ENCODE assay signal across 1 cellular context in genomic region chr11:6219359-6219758, GRCh38.
TF ChIP-seq lines count a peak whose summit lies in the region.

No MANE protein-coding gene starts in this region.

TF ChIP-seq in HepG2, 621 proteins besides CTCF, POLR2A, EP300 and RAD21:
- no peak for TF ChIP-seq ZNF709 (CRISPR knock-in tag; IDR thresholded peaks at IDR 0.05)
- no peak for TF ChIP-seq NR2C2 (CRISPR knock-in tag; IDR thresholded peaks at IDR 0.05; ENCODE audit: borderline replicate concordance)
- no peak for TF ChIP-seq KDM1A (CRISPR knock-in tag; IDR thresholded peaks at IDR 0.05)
- TF ChIP-seq MEIS1 (CRISPR knock-in tag; IDR thresholded peaks at IDR 0.05; ENCODE audit: borderline replicate concordance): no peak
- TF ChIP-seq ZNF597 (CRISPR knock-in tag; IDR thresholded peaks at IDR 0.05): no peak
- no peak for TF ChIP-seq E2F5 (CRISPR knock-in tag; conservative IDR thresholded peaks at IDR 0.05)
- TF ChIP-seq U2AF2 (IDR thresholded peaks at IDR 0.05; ENCODE audit: low read depth, low read length): no peak
- TF ChIP-seq ZSCAN31 (CRISPR knock-in tag; IDR thresholded peaks at IDR 0.05; ENCODE audit: low read depth): no peak
- TF ChIP-seq ZBTB26 (CRISPR knock-in tag; IDR thresholded peaks at IDR 0.05; ENCODE audit: borderline replicate concordance): no peak
- no peak for TF ChIP-seq ZSCAN20 (CRISPR knock-in tag; IDR thresholded peaks at IDR 0.05; ENCODE audit: borderline replicate concordance)
- TF ChIP-seq HIC2 (CRISPR knock-in tag; IDR thresholded peaks at IDR 0.05; ENCODE audit: low read depth): no peak
- TF ChIP-seq SKIL (CRISPR knock-in tag; IDR thresholded peaks at IDR 0.05; ENCODE audit: borderline replicate concordance): no peak
- TF ChIP-seq KDM6A (CRISPR knock-in tag; IDR thresholded peaks at IDR 0.05; ENCODE audit: low read depth): no peak
- no peak for TF ChIP-seq MTA1 (CRISPR knock-in tag; IDR thresholded peaks at IDR 0.05; ENCODE audit: borderline replicate concordance)
- TF ChIP-seq HNF4A (CRISPR knock-in tag; IDR thresholded peaks at IDR 0.05): no peak
- no peak for TF ChIP-seq ZNF484 (CRISPR knock-in tag; IDR thresholded peaks at IDR 0.05; ENCODE audit: borderline replicate concordance, low read depth)
- TF ChIP-seq ZNF160 (CRISPR knock-in tag; IDR thresholded peaks at IDR 0.05): no peak
